ENCODE assay signal across 24 cellular contexts in the genomic region with DNA sequence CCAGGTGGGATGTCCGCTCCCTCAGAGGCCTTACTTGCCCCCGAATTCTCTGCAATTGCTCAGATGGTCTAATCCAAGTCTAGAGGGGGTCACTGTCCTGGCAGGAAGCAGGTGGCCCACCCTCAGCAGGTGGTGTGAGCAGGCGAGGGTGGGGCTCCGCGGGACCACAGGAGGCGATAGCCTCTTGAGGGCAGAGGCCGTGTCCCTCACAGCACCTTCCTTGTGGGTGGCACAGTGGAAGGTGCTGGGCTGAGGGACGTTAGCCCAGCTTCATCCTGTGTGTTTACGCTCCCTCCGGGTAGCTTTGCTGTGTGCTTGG. TPM values are rescaled to one million over a fixed set of nuclear protein-coding genes. Genes with fewer than 3 reads are reported as not detected.
A peak's percentile ranks its signal among the peaks of the same experiment; 100 is the strongest.
DNase-seq lines count a peak whose midpoint lies in the region; ATAC-seq and TF ChIP-seq lines count a peak whose summit lies in the region.
"Had no signal": no experiment of that assay in that cellular context is flagged by ENCODE, and none has a peak within 500 bp of the region (broad histone marks: within the 10 kb centered on the region; RNA-seq: fewer than 3 reads in every experiment).

No MANE protein-coding gene starts in this region.

- no peaks in the 10 kb centered on the region for H3K9me3 Mint-ChIP-seq in chondrocyte (ENCODE audit: low read depth)
- H3K9me3 Mint-ChIP-seq: CD4-positive, alpha-beta memory T cell; GM23338 had no signal

- no peak overlapping the region for H3K27ac ChIP-seq in upper lobe of right lung
- H3K27ac ChIP-seq: SJCRH30 had no signal

- no peaks in the 10 kb centered on the region for H3K36me3 ChIP-seq in upper lobe of right lung
- H3K36me3 ChIP-seq: SJCRH30 had no signal

- H3K4me3 Mint-ChIP-seq in chondrocyte (ENCODE audit: unreplicated experiment): no peak overlapping the region
- H3K4me3 Mint-ChIP-seq: CD4-positive, alpha-beta memory T cell; GM23338 had no signal

- H3K4me3 ChIP-seq in upper lobe of right lung: no peak overlapping the region
- H3K4me3 ChIP-seq: GM12878, GM23338, SJCRH30 had no signal

- peaks cover 9% of the 10 kb centered on the region for H3K4me1 ChIP-seq in upper lobe of right lung
- H3K4me1 ChIP-seq: Caco-2, SJCRH30 had no signal

- no peak overlapping the region for H3K27ac Mint-ChIP-seq in chondrocyte (ENCODE audit: unreplicated experiment)
- H3K27ac Mint-ChIP-seq: CD4-positive, alpha-beta memory T cell; GM23338 had no signal

- H3K27me3 Mint-ChIP-seq in chondrocyte (ENCODE audit: low read depth): peaks cover 28% of the 10 kb centered on the region

- intact Hi-C loops in Right ventricle myocardium superior (cut with DNase I): no loop called here
- intact Hi-C loops in Right ventricle myocardium inferior (cut with DNase I): no loop called here
- intact Hi-C loops in upper lobe of right lung (cut with DNase I): no loop called here

- no peak for ATAC-seq in Right ventricle myocardium superior (ENCODE audit: poor library complexity)
- ATAC-seq in Right ventricle myocardium inferior: no peak
- ATAC-seq in upper lobe of right lung: no peak
- ATAC-seq: GM12878, GM23338, Panc1 had no signal

- H3K27me3 ChIP-seq in upper lobe of right lung: no peaks in the 10 kb centered on the region
- H3K27me3 ChIP-seq: SJCRH30 had no signal

- TF ChIP-seq CTCF in chondrocyte (IDR thresholded peaks at IDR 0.05): no peak
- no peak for TF ChIP-seq CTCF in upper lobe of right lung (IDR thresholded peaks at IDR 0.05)

- H3K4me1 Mint-ChIP-seq in chondrocyte (ENCODE audit: low read depth): peaks cover 17% of the 10 kb centered on the region
- H3K4me1 Mint-ChIP-seq: CD4-positive, alpha-beta memory T cell; GM23338 had no signal

- no peaks in the 10 kb centered on the region for H3K9me3 ChIP-seq in upper lobe of right lung
- H3K9me3 ChIP-seq: Caco-2, SJCRH30 had no signal

- DNase-seq in Right ventricle myocardium superior (peak; percentile 10), Right ventricle myocardium inferior (ENCODE audit: missing footprints) (no peak), chondrocyte (ENCODE audit: low spot score) (peak; percentile 66), mesenteric fat pad (ENCODE audit: low spot score) (peak; percentile 51), upper lobe of right lung (peak; percentile 52), HPDE6-E6E7 (ENCODE audit: extremely low spot score) (no peak), MV-4-11 (lab: John Stamatoyannopoulos, UW) (no peak), NOMO-1 treated with dmso at 0.1 percent for 144 hours (lab: John Stamatoyannopoulos, UW; ENCODE audit: unreplicated experiment) (no peak)
- DNase-seq: Caco-2; CD4-positive, alpha-beta memory T cell; DMS 273 treated with DMSO at 0.1 percent for 48 hours; DMS79 treated with DMSO at 0.1 percent for 48 hours; HCEC 1CT; Kasumi-1; NCI-H1048; NCI-H1417 treated with DMSO at 0.1 percent for 48 hours; NCI-H187; NCI-H2107; NCI-H510A treated with DMSO at 0.1 percent for 48 hours; NCI-H748 treated with DMSO at 0.1 percent for 48 hours; SJCRH30 had no signal

- no peaks in the 10 kb centered on the region for H3K36me3 Mint-ChIP-seq in chondrocyte (ENCODE audit: low read depth)
- H3K36me3 Mint-ChIP-seq: CD4-positive, alpha-beta memory T cell had no signal

RNA-seq across cellular contexts. Expression of a gene that starts 38.3 kb away (rescaled TPM):
- total RNA-seq in Right ventricle myocardium superior: 99.1 TPM
- total RNA-seq in Right ventricle myocardium inferior: 108 TPM
- total RNA-seq in chondrocyte: 29.5 to 40.6 TPM (median 40.1 TPM) in 3 replicates
- total RNA-seq in mesenteric fat pad: 30.5 TPM
- total RNA-seq in upper lobe of right lung: 38.3 TPM

Comparison
In these comparisons a context has a peak if more than half of its experiments do, and no peak if none do; other contexts are left out.
1. DNase-seq: peak in Right ventricle myocardium superior (single experiment), chondrocyte (single experiment), mesenteric fat pad (single experiment) and upper lobe of right lung (single experiment); none in Right ventricle myocardium inferior (single experiment), HPDE6-E6E7 (single experiment), MV-4-11 (single experiment) and NOMO-1 treated with dmso at 0.1 percent for 144 hours (single experiment).